Comparison of ENCODE assay signal across 1 cellular context in genomic region chr18:63166142-63166541, GRCh38.
TF ChIP-seq lines count a peak whose summit lies in the region.

No MANE protein-coding gene starts in this region.

TF ChIP-seq in GM23338, 12 proteins besides CTCF, POLR2A, EP300 and RAD21 (continued from another document):
- TF ChIP-seq REST (IDR thresholded peaks at IDR 0.05; ENCODE audit: unreplicated experiment) (no peak), ZNF114 (CRISPR knock-in tag; IDR thresholded peaks at IDR 0.05) (no peak), EZH2phosphoT487 (IDR thresholded peaks at IDR 0.05; ENCODE audit: unreplicated experiment) (no peak), EZH2 (IDR thresholded peaks at IDR 0.05; ENCODE audit: low read depth, unreplicated experiment) (no peak), NANOG (IDR thresholded peaks at IDR 0.05; ENCODE audit: borderline replicate concordance) (no peak), JUNB (IDR thresholded peaks at IDR 0.05; ENCODE audit: unreplicated experiment) (no peak), STAT1 (IDR thresholded peaks at IDR 0.05; ENCODE audit: unreplicated experiment) (no peak), ZNF331 (CRISPR knock-in tag; IDR thresholded peaks at IDR 0.05; ENCODE audit: low read depth) (no peak), ETS1 (IDR thresholded peaks at IDR 0.05) (no peak), POLR2AphosphoS5 (IDR thresholded peaks at IDR 0.05; ENCODE audit: low read depth) (no peak), ZNF462 (CRISPR knock-in tag; IDR thresholded peaks at IDR 0.05) (no peak)
